In genomic region chr13:114079601-114080536, GRCh38 we compare ENCODE assay signal across 15 cellular contexts. TPM values are rescaled to one million over a fixed set of nuclear protein-coding genes. Genes with fewer than 3 reads are reported as not detected.
A peak's percentile ranks its signal among the peaks of the same experiment; 100 is the strongest.
DNase-seq lines count a peak whose midpoint lies in the region; ATAC-seq and TF ChIP-seq lines count a peak whose summit lies in the region.
"Had no signal": no experiment of that assay in that cellular context is flagged by ENCODE, and none has a peak within 500 bp of the region (broad histone marks: within the 10 kb centered on the region; RNA-seq: fewer than 3 reads in every experiment).

No MANE protein-coding gene starts in this region.

- H3K27ac ChIP-seq in CD4-positive, CD25-positive, alpha-beta regulatory T cell (ENCODE audit: insufficient read depth, low read length, poor library complexity, severe bottlenecking): peak overlapping the region; percentile 33
- no peak overlapping the region for H3K27ac ChIP-seq in RWPE2 (ENCODE audit: poor library complexity, severe bottlenecking)
- peak overlapping the region; percentile 73 for H3K27ac ChIP-seq in left ventricle myocardium inferior (replicated peaks)

- TF ChIP-seq CTCF in RWPE2 (IDR thresholded peaks at IDR 0.05; ENCODE audit: poor library complexity, severe bottlenecking): no peak
- TF ChIP-seq CTCF in left ventricle myocardium inferior (IDR thresholded peaks at IDR 0.05; ENCODE audit: borderline replicate concordance): no peak

- no peak overlapping the region for H3K27ac Mint-ChIP-seq in CD4-positive, CD25-positive, alpha-beta regulatory T cell

- no peaks in the 10 kb centered on the region for H3K27me3 ChIP-seq in CD4-positive, CD25-positive, alpha-beta regulatory T cell (ENCODE audit: control insufficient read depth, insufficient read depth, low read length)
- H3K27me3 ChIP-seq in RWPE2 (ENCODE audit: insufficient read depth, poor library complexity, severe bottlenecking) (no peaks in the 10 kb centered on the region), left ventricle myocardium inferior (ENCODE audit: low read depth) (no peaks in the 10 kb centered on the region)
- H3K27me3 ChIP-seq: thyroid gland had no signal

- peak in 1 of 2 donors; percentile 9 for ATAC-seq in CD4-positive, CD25-positive, alpha-beta regulatory T cell (ENCODE audit: low read depth in 2 of 2)
- ATAC-seq in RWPE2 (ENCODE audit: low read depth): no peak
- no peak for ATAC-seq in GM21717 (IDR thresholded peaks at IDR 0.05; ENCODE audit: unreplicated experiment)
- no peak for ATAC-seq in SK-N-SH treated with all-trans-retinoic acid at 6 μM for 48 hours
- ATAC-seq: K562 had no signal

- H3K4me3 Mint-ChIP-seq in CD4-positive, CD25-positive, alpha-beta regulatory T cell: no peak overlapping the region
- H3K4me3 Mint-ChIP-seq: dendritic cell treated with granulocyte-macrophage colony-stimulating factor and Interleukin-4, amounts not matched to agents 40 ng/mL and 50 ng/mL, for 4 days had no signal

- intact Hi-C loops in left ventricle myocardium inferior (cut with micrococcal nuclease) (no loop called here), posterior vena cava (cut with DNase I) (no loop called here)

- no peak overlapping the region for H3K4me3 ChIP-seq in CD4-positive, CD25-positive, alpha-beta regulatory T cell (ENCODE audit: low read depth, low read length)
- H3K4me3 ChIP-seq in RWPE2 (ENCODE audit: severe bottlenecking) (no peak overlapping the region), left ventricle myocardium inferior (no peak overlapping the region)
- H3K4me3 ChIP-seq: K562, thyroid gland had no signal

- peaks cover 5 to 64% (median 31%) of the 10 kb centered on the region in 4 donors for H3K4me1 Mint-ChIP-seq in CD4-positive, CD25-positive, alpha-beta regulatory T cell

- H3K9me3 Mint-ChIP-seq in CD4-positive, CD25-positive, alpha-beta regulatory T cell: peaks cover 0 to 9% (median 0%) of the 10 kb centered on the region in 7 donors
- H3K9me3 Mint-ChIP-seq: dendritic cell treated with granulocyte-macrophage colony-stimulating factor and Interleukin-4, amounts not matched to agents 40 ng/mL and 50 ng/mL, for 4 days had no signal

- no peak for DNase-seq in CD4-positive, CD25-positive, alpha-beta regulatory T cell
- DNase-seq in RWPE2 (ENCODE audit: low spot score) (peak; percentile 56), left ventricle myocardium inferior (peak; percentile 13), posterior vena cava (ENCODE audit: low spot score) (peak; percentile 76), NK-92 (lab: John Stamatoyannopoulos, UW; ENCODE audit: unreplicated experiment) (no peak), ureter (ENCODE audit: low spot score) (no peak)
- DNase-seq: amniotic stem cell, mesendoderm, NCI-H1092 treated with DMSO at 0.1 percent for 48 hours, NCI-H2171 had no signal

- H3K27me3 Mint-ChIP-seq in CD4-positive, CD25-positive, alpha-beta regulatory T cell: no peaks in the 10 kb centered on the region
- H3K27me3 Mint-ChIP-seq: dendritic cell treated with granulocyte-macrophage colony-stimulating factor and Interleukin-4, amounts not matched to agents 40 ng/mL and 50 ng/mL, for 4 days had no signal

- H3K4me1 ChIP-seq in CD4-positive, CD25-positive, alpha-beta regulatory T cell (ENCODE audit: control insufficient read depth, insufficient read depth, low read length, poor library complexity, severe bottlenecking): peaks cover 49% of the 10 kb centered on the region
- peaks cover 7% of the 10 kb centered on the region for H3K4me1 ChIP-seq in RWPE2 (ENCODE audit: insufficient read depth, poor library complexity, severe bottlenecking)
- peaks cover 17% of the 10 kb centered on the region for H3K4me1 ChIP-seq in left ventricle myocardium inferior

- peaks cover 58% of the 10 kb centered on the region for H3K36me3 ChIP-seq in CD4-positive, CD25-positive, alpha-beta regulatory T cell (ENCODE audit: control insufficient read depth, insufficient read depth, low read length)
- H3K36me3 ChIP-seq in RWPE2 (ENCODE audit: low read depth) (no peaks in the 10 kb centered on the region), left ventricle myocardium inferior (peaks cover 4% of the 10 kb centered on the region)
- H3K36me3 ChIP-seq: thyroid gland had no signal

- H3K9me3 ChIP-seq in CD4-positive, CD25-positive, alpha-beta regulatory T cell (ENCODE audit: control insufficient read depth in 2 of 2, low read length in 2 of 2): no peaks in the 10 kb centered on the region
- no peaks in the 10 kb centered on the region for H3K9me3 ChIP-seq in RWPE2 (ENCODE audit: severe bottlenecking)
- H3K9me3 ChIP-seq in left ventricle myocardium inferior (replicated peaks): no peaks in the 10 kb centered on the region
- H3K9me3 ChIP-seq: thyroid gland had no signal

- peaks cover 8% of the 10 kb centered on the region for H3K36me3 Mint-ChIP-seq in CD4-positive, CD25-positive, alpha-beta regulatory T cell

TF ChIP-seq in SK-N-SH treated with all-trans-retinoic acid at 6 μM for 48 hours, 23 proteins besides CTCF, POLR2A, EP300 and RAD21:
- TF ChIP-seq BACH2 (CRISPR knock-in tag; IDR thresholded peaks at IDR 0.05; ENCODE audit: borderline replicate concordance) (no peak), CSRNP3 (CRISPR knock-in tag; IDR thresholded peaks at IDR 0.05) (no peak)

RNA-seq across cellular contexts. Expression of gene RASA3, which starts 52.6 kb away (rescaled TPM):
- 265 TPM for total RNA-seq in CD4-positive, CD25-positive, alpha-beta regulatory T cell
- polyA plus RNA-seq in CD4-positive, CD25-positive, alpha-beta regulatory T cell: 100 to 1,000 TPM in 1 of 4 donors, 10 to 100 TPM in 3; 93.8 to 116 (median 99.6) TPM
- total RNA-seq in left ventricle myocardium inferior: 9.5 TPM
- total RNA-seq in posterior vena cava: 10 to 100 TPM; 28.8 to 30.1 TPM
- total RNA-seq in ureter: 22.4 TPM

Comparison
In these comparisons a context has a peak if more than half of its experiments do, and no peak if none do; other contexts are left out.
1. DNase-seq: peak in RWPE2 (single experiment), left ventricle myocardium inferior (single experiment) and posterior vena cava (single experiment); none in CD4-positive, CD25-positive, alpha-beta regulatory T cell (0 of 3), NK-92 (single experiment) and ureter (single experiment).